8 cellular contexts compared by ENCODE assay signal in genomic region chr12:56724660-56724988, GRCh38. TPM values are rescaled to one million over a fixed set of nuclear protein-coding genes. Genes with fewer than 3 reads are reported as not detected.
DNase-seq lines count a peak whose midpoint lies in the region; ATAC-seq, FAIRE-seq and TF ChIP-seq lines count a peak whose summit lies in the region.

No MANE protein-coding gene starts in this region.

- peak overlapping the region; percentile 90 to 97 for H3K27ac Mint-ChIP-seq in T-cell

- peaks cover 55 to 66% (median 60%) of the 10 kb centered on the region in 3 donors for H3K4me1 Mint-ChIP-seq in T-cell

- H3K4me3 ChIP-seq in HAP-1 = peak overlapping the region; percentile 94
- peak overlapping the region; percentile 100 for H3K4me3 ChIP-seq in fibroblast of the aortic adventitia (ENCODE audit: low read depth, low read length)
- H3K4me3 ChIP-seq in pancreas = peak overlapping the region; percentile 70 to 90 (median 82)

- H3K27ac ChIP-seq in pancreas = peak overlapping the region; percentile 64 to 95 (median 89)

- H3K4me1 ChIP-seq in HAP-1 (peaks cover 21% of the 10 kb centered on the region), pancreas (peaks cover 14 to 41% (median 31%) of the 10 kb centered on the region in 3 donors)

- peak overlapping the region; percentile 96 to 99 (median 98) for H3K4me3 Mint-ChIP-seq in T-cell

- no peaks in the 10 kb centered on the region for H3K9me3 Mint-ChIP-seq in T-cell

- DNase-seq in HAP-1 (ENCODE audit: low spot score in 2 of 2) = peak in 1 of 2 experiments; percentile 33
- peak in 1 of 34 experiments; percentile 9 for DNase-seq in T-cell
- DNase-seq in fibroblast of the aortic adventitia (ENCODE audit: low read depth) = no peak
- DNase-seq in pancreas = no peak
- no peak for DNase-seq in NCI-H146 treated with DMSO at 0.1 percent for 48 hours (lab: John Stamatoyannopoulos, UW; ENCODE audit: unreplicated experiment)
- DNase-seq in GM19240 (ENCODE audit: insufficient read length, low spot score) = no peak
- no peak for DNase-seq in effector CD8-positive, alpha-beta T cell (lab: John Stamatoyannopoulos, UW)
- DNase-seq in superior temporal gyrus (ENCODE audit: extremely low spot score) = no peak

- H3K9me3 ChIP-seq in HAP-1 (no peaks in the 10 kb centered on the region), pancreas (no peaks in the 10 kb centered on the region)

- no peak for TF ChIP-seq CTCF in fibroblast of the aortic adventitia (IDR thresholded peaks at IDR 0.05; ENCODE audit: insufficient read depth, low read length)
- TF ChIP-seq CTCF in pancreas (IDR thresholded peaks at IDR 0.05) = no peak

- CTCF ChIA-PET in T-cell (lab: Charles Lee) = no interaction called here

- in situ Hi-C loops in HAP-1 (cut with MboI; ENCODE audit: low sequenced_read_pairs) = no loop called here

- POLR2A ChIA-PET in T-cell (lab: Charles Lee) = interaction anchor here in 1 of 2 donors (0.8 kb wide), 1 partner anchor 27 kb away, joined by 3 read pairs; no protein-coding TSS in a partner anchor

- ATAC-seq in T-cell (replicated peaks in 1 of 4) (no peak), pancreas (peak; percentile 15 to 35 (median 28))

- H3K36me3 ChIP-seq in HAP-1 (replicated peaks) = peaks cover 55% of the 10 kb centered on the region
- H3K36me3 ChIP-seq in pancreas = peaks cover 0 to 9% (median 2%) of the 10 kb centered on the region in 3 donors

- H3K27me3 Mint-ChIP-seq in T-cell = no peaks in the 10 kb centered on the region

- peaks cover 29% of the 10 kb centered on the region for H3K36me3 Mint-ChIP-seq in T-cell

- intact Hi-C loops in pancreas (cut with DNase I) = loop anchor here in 2 of 3 donors (10.0 kb wide), 1 partner anchor 80 kb away; the partner anchor contains the start of gene ATP5F1B (in 2 of the 2)

- H3K27me3 ChIP-seq in HAP-1 (ENCODE audit: low read depth) = no peaks in the 10 kb centered on the region
- no peaks in the 10 kb centered on the region for H3K27me3 ChIP-seq in pancreas

- no peak for FAIRE-seq in pancreas (lab: Jason Lieb, UNC)

- 0 to 1% methylated on average over 9 of the region's 9 CpGs for whole genome bisulfite sequencing in pancreas, 2 donors

RNA-seq across cellular contexts. Expression of gene NACA, which starts 0.5 kb away (rescaled TPM):
- total RNA-seq in T-cell (1,000 to 10,000 TPM; 1,098 to 1,258 (median 1,167) TPM), fibroblast of the aortic adventitia (ENCODE audit: low replicate concordance) (960 and 1,713 TPM in 2 replicates), pancreas (100 to 1,000 TPM; 305 to 633 (median 468) TPM)
- polyA plus RNA-seq in pancreas = 100 to 1,000 TPM; 846 to 892 TPM

RNA-seq across cellular contexts. Expression of gene PRIM1, which starts 27.5 kb away (rescaled TPM):
- total RNA-seq in T-cell (10 to 100 TPM; 17.3 to 25.2 (median 22.2) TPM), fibroblast of the aortic adventitia (ENCODE audit: low replicate concordance) (4.3 and 38.0 TPM in 2 replicates), pancreas (1 to 10 TPM; 2.8 to 6.5 (median 4.2) TPM)
- polyA plus RNA-seq in pancreas = 1 to 10 TPM; 2.4 to 4.4 TPM

RNA-seq across cellular contexts. Expression of gene PTGES3, which starts 36.5 kb away (rescaled TPM):
- total RNA-seq in T-cell = 100 to 1,000 TPM; 121 to 155 (median 145) TPM
- 51.7 and 129 TPM in 2 replicates for total RNA-seq in fibroblast of the aortic adventitia (ENCODE audit: low replicate concordance)
- 10 to 100 TPM; 48.8 to 98.1 (median 69.3) TPM for total RNA-seq in pancreas
- 10 to 100 TPM; 33.4 to 86.4 TPM for polyA plus RNA-seq in pancreas

RNA-seq across cellular contexts. Expression of gene HSD17B6, which starts 38.5 kb away (rescaled TPM):
- total RNA-seq in T-cell (1 to 10 TPM in 3 of 5 donors, under 1 TPM in 2; 0.40 to 1.8 (median 1.1) TPM), fibroblast of the aortic adventitia (ENCODE audit: low replicate concordance) (0.72 and 2.0 TPM in 2 replicates), pancreas (under 1 TPM in 3 of 6 donors, not detected in 3; 0.12 to 0.66 (median 0.31) TPM)
- polyA plus RNA-seq in pancreas = 1 to 10 TPM in 1 of 2 donors, under 1 TPM in 1; 0.15 to 1.3 TPM

Comparison
In these comparisons a context has a peak if more than half of its experiments do, and no peak if none do; other contexts are left out.
1. ATAC-seq: peak in pancreas (4 of 4); none in T-cell (0 of 4).
2. Peak in every context shown above with its lines, with median percentiles within 50 percentile points of each other: H3K4me3 ChIP-seq.